Comparison of ENCODE assay signal across 11 cellular contexts in genomic region chr10:119656760-119657159, GRCh38. TPM values are rescaled to one million over a fixed set of nuclear protein-coding genes. Genes with fewer than 3 reads are reported as not detected.
DNase-seq lines count a peak whose midpoint lies in the region; ATAC-seq, FAIRE-seq and TF ChIP-seq lines count a peak whose summit lies in the region.
"Had no signal": no experiment of that assay in that cellular context is flagged by ENCODE, and none has a peak within 500 bp of the region (broad histone marks: within the 10 kb centered on the region; RNA-seq: fewer than 3 reads in every experiment).

No MANE protein-coding gene starts in this region.

- no peaks in the 10 kb centered on the region for H3K9me3 Mint-ChIP-seq in astrocyte (ENCODE audit: unreplicated experiment)
- H3K9me3 Mint-ChIP-seq in naive thymus-derived CD8-positive, alpha-beta T cell = no peaks in the 10 kb centered on the region
- H3K9me3 Mint-ChIP-seq: H9, mesothelial cell of epicardium had no signal

- H3K79me2 ChIP-seq in GM23248 (ENCODE audit: insufficient read depth) (peaks cover 97% of the 10 kb centered on the region), astrocyte (ENCODE audit: insufficient read depth, low read length) (peaks cover 100% of the 10 kb centered on the region)

- no peaks in the 10 kb centered on the region for H3K27me3 Mint-ChIP-seq in astrocyte (ENCODE audit: low read depth, unreplicated experiment)
- H3K27me3 Mint-ChIP-seq in naive thymus-derived CD8-positive, alpha-beta T cell = no peaks in the 10 kb centered on the region

- no peak overlapping the region for H3K4me3 ChIP-seq in A549
- peak overlapping the region; percentile 3; the same call in 1 of the 2 replicates for H3K4me3 ChIP-seq in GM23248
- no peak overlapping the region for H3K4me3 ChIP-seq in astrocyte (ENCODE audit: insufficient read depth, low read depth, low read length)

- peaks cover 23% of the 10 kb centered on the region; the same call in 1 of the 2 replicates for H4K20me1 ChIP-seq in GM23248 (ENCODE audit: insufficient read depth)
- H4K20me1 ChIP-seq in astrocyte (ENCODE audit: insufficient read depth, low read length) = peaks cover 96% of the 10 kb centered on the region

- peak overlapping the region; percentile 34 for H3K4me3 Mint-ChIP-seq in astrocyte (ENCODE audit: unreplicated experiment)
- H3K4me3 Mint-ChIP-seq in naive thymus-derived CD8-positive, alpha-beta T cell = peak overlapping the region in 2 of 10 donors; percentile 26 to 38
- H3K4me3 Mint-ChIP-seq: H9, mesothelial cell of epicardium had no signal

- CTCF ChIA-PET in A549 (lab: Yijun Ruan, JAX) = interaction anchor here (1.8 to 8.3 kb wide), 3 partner anchors 14 to 49 kb away, joined by 6 to 69 read pairs (median 34); no protein-coding TSS in a partner anchor

- TF ChIP-seq POLR2A in A549 (IDR thresholded peaks at IDR 0.05; ENCODE audit: low read length) = no peak

- H3K27ac Mint-ChIP-seq in astrocyte (ENCODE audit: unreplicated experiment) = peak overlapping the region; percentile 91
- H3K27ac Mint-ChIP-seq in naive thymus-derived CD8-positive, alpha-beta T cell = peak overlapping the region in 6 of 10 donors; percentile 59 to 95 (median 80)
- H3K27ac Mint-ChIP-seq: H9, mesothelial cell of epicardium had no signal

- H3K36me3 ChIP-seq in GM23248 (ENCODE audit: low read depth) = no peaks in the 10 kb centered on the region
- H3K36me3 ChIP-seq in astrocyte (ENCODE audit: insufficient read depth, low read length) = peaks cover 3% of the 10 kb centered on the region

- H3K4me2 ChIP-seq in A549 (peak overlapping the region; percentile 79; the same call in 2 of the 3 replicates), GM23248 (ENCODE audit: unreplicated experiment) (no peak overlapping the region), astrocyte (ENCODE audit: low read length) (peak overlapping the region; percentile 82)

- intact Hi-C loops in head of caudate nucleus (cut with DNase I) = no loop called here

- no peak for ATAC-seq in A549
- ATAC-seq in naive thymus-derived CD8-positive, alpha-beta T cell = no peak

- FAIRE-seq in A549 (lab: Jason Lieb, UNC) (no peak), astrocyte (lab: Jason Lieb, UNC) (no peak)

- no peak for TF ChIP-seq EP300 in A549 (IDR thresholded peaks at IDR 0.05)

- no peaks in the 10 kb centered on the region for H3K27me3 ChIP-seq in GM23248 (replicated peaks; ENCODE audit: insufficient read depth)
- H3K27me3 ChIP-seq in astrocyte (ENCODE audit: insufficient read depth, low read length) = no peaks in the 10 kb centered on the region

- in situ Hi-C loops in GM23248 (cut with MboI) = no loop called here

- H3K9me2 ChIP-seq in GM23248 (ENCODE audit: insufficient read depth) = no peaks in the 10 kb centered on the region

- POLR2A ChIA-PET in A549 (lab: Yijun Ruan, JAX) = interaction anchor here (1.0 kb wide), 1 partner anchor 216 kb away, joined by 3 read pairs; the partner anchor contains the start of gene MCMBP
- POLR2A ChIA-PET in naive thymus-derived CD8-positive, alpha-beta T cell (lab: Charles Lee) = no interaction called here

- H3K9ac ChIP-seq in GM23248 (peak overlapping the region; percentile 98), astrocyte (ENCODE audit: low read length) (peak overlapping the region; percentile 57)

- peak overlapping the region; percentile 89 to 90 for H3K27ac ChIP-seq in A549
- H3K27ac ChIP-seq in GM23248 = peak overlapping the region; percentile 95
- peak overlapping the region; percentile 74 for H3K27ac ChIP-seq in astrocyte (ENCODE audit: low read depth, low read length)

- H3K4me1 ChIP-seq in A549 = peaks cover 74% of the 10 kb centered on the region
- peaks cover 57% of the 10 kb centered on the region for H3K4me1 ChIP-seq in GM23248 (ENCODE audit: insufficient read depth)
- peaks cover 72% of the 10 kb centered on the region for H3K4me1 ChIP-seq in astrocyte (ENCODE audit: insufficient read depth, low read length)

- H3K36me3 Mint-ChIP-seq in astrocyte (ENCODE audit: low read depth, unreplicated experiment) = peaks cover 12% of the 10 kb centered on the region
- H3K36me3 Mint-ChIP-seq in naive thymus-derived CD8-positive, alpha-beta T cell = peaks cover 0 to 19% (median 0%) of the 10 kb centered on the region in 3 donors

- WGBS in A549 (ENCODE audit: missing lambda C conversion rate) = 82% methylated on average over 2 of the region's 2 CpGs
- WGBS in GM23248 (ENCODE audit: low coverage in 1 of 2, low lambda C conversion rate in 2 of 2, missing lambda C conversion rate in 2 of 2), 2 experiments = 56 to 60% methylated on average over 2 of the region's 2 CpGs

- H3F3A ChIP-seq in GM23248 (ENCODE audit: insufficient read depth) = peaks cover 62% of the 10 kb centered on the region

- no peak for TF ChIP-seq CTCF in A549 (IDR thresholded peaks at IDR 0.05)
- no peak for TF ChIP-seq CTCF in astrocyte (IDR thresholded peaks at IDR 0.05; ENCODE audit: insufficient read depth, low read depth, low read length)

- H3K4me1 Mint-ChIP-seq in astrocyte (ENCODE audit: low read depth, unreplicated experiment) = peaks cover 60% of the 10 kb centered on the region
- H3K4me1 Mint-ChIP-seq in naive thymus-derived CD8-positive, alpha-beta T cell = peaks cover 25 to 73% (median 62%) of the 10 kb centered on the region in 4 donors

- no peak for TF ChIP-seq RAD21 in A549 (conservative IDR thresholded peaks at IDR 0.05 in 1 of 2, IDR thresholded peaks at IDR 0.05 in 1 of 2)

- no peaks in the 10 kb centered on the region for H3K9me3 ChIP-seq in A549
- H3K9me3 ChIP-seq in GM23248 (ENCODE audit: low read depth) = no peaks in the 10 kb centered on the region
- H3K9me3 ChIP-seq in astrocyte (ENCODE audit: insufficient read depth, low read depth, low read length) = no peaks in the 10 kb centered on the region

- H2AFZ ChIP-seq in GM23248 (no peak overlapping the region), astrocyte (ENCODE audit: low read depth, low read length) (no peak overlapping the region)

- DNase-seq in A549 (ENCODE audit: low read depth in 1 of 2, low spot score in 1 of 2) (no peak), GM23248 (no peak), astrocyte (ENCODE audit: low read depth) (no peak), head of caudate nucleus (no peak), NCI-H2196 (lab: John Stamatoyannopoulos, UW; ENCODE audit: unreplicated experiment) (no peak), medulla oblongata (ENCODE audit: extremely low spot score) (no peak)
- DNase-seq in naive thymus-derived CD8-positive, alpha-beta T cell = no peak
- DNase-seq in stimulated activated CD4-positive, alpha-beta T cell treated with anti-CD3 and anti-CD28 coated beads, Interleukin-1b, Interleukin-23, amount 100 ng/mL, for 48 hours = no peak
- DNase-seq: activated CD4-positive, alpha-beta T cell treated with anti-CD3 and anti-CD28 coated beads for 48 hours; H9 had no signal

TF ChIP-seq in A549, 52 proteins besides CTCF, POLR2A, EP300 and RAD21 (continues in another document):
- TF ChIP-seq EHF (CRISPR knock-in tag; IDR thresholded peaks at IDR 0.05) (no peak), PHF8 (IDR thresholded peaks at IDR 0.05; ENCODE audit: borderline replicate concordance, low read depth) (no peak), JUNB (IDR thresholded peaks at IDR 0.05) (no peak), HOXA7 (CRISPR knock-in tag; IDR thresholded peaks at IDR 0.05) (no peak), KDM5A (IDR thresholded peaks at IDR 0.05) (no peak)

RNA-seq across cellular contexts. Expression of gene BAG3, which starts 5.6 kb away (rescaled TPM):
- polyA plus RNA-seq in A549 (2011; rRNA removed) (10.7 and 18.3 TPM in 2 replicates), A549 (2017; fragmentation: RNase III; extraction: RNeasy Plus Mini Kit Qiagen cat#74134 plus additional on column Dnase treatment) (50.0 to 58.4 TPM (median 57.4 TPM) in 3 replicates), GM23248 (2016; fragmentation: Nextera tagmentation; extraction: Ambion mirVana) (88.2 and 99.5 TPM in 2 replicates)
- polyA plus RNA-seq in A549 (2012; cell fraction: cytosol; rRNA removed) = 19.0 and 26.0 TPM in 2 replicates
- polyA plus RNA-seq in A549 (2012; cell fraction: nucleus; rRNA removed) = 43.7 and 44.6 TPM in 2 replicates
- polyA minus RNA-seq in A549 (2011; rRNA and poly(A)+ RNA removed) = 11.6 TPM in 2 replicates
- total RNA-seq in GM23248 (2014; rRNA removed; shearing (Covaris generic)) = 18.1 and 20.0 TPM in 2 replicates
- 68.4 and 71.6 TPM in 2 replicates for total RNA-seq in astrocyte
- total RNA-seq in naive thymus-derived CD8-positive, alpha-beta T cell = 10 to 100 TPM; 14.4 to 17.8 TPM
- polyA plus RNA-seq in naive thymus-derived CD8-positive, alpha-beta T cell = 10 to 100 TPM in 2 of 3 donors, 1 to 10 TPM in 1; 5.1 to 26.5 (median 12.5) TPM

RNA-seq across cellular contexts. Expression of gene TIAL1, which starts 60.0 kb away (rescaled TPM):
- polyA plus RNA-seq in A549 (2011; rRNA removed) = 101 and 115 TPM in 2 replicates
- 40.8 and 45.1 TPM in 2 replicates for polyA plus RNA-seq in A549 (2012; cell fraction: cytosol; rRNA removed)
- polyA plus RNA-seq in A549 (2012; cell fraction: nucleus; rRNA removed) = 54.7 and 77.8 TPM in 2 replicates
- polyA plus RNA-seq in A549 (2017; fragmentation: RNase III; extraction: RNeasy Plus Mini Kit Qiagen cat#74134 plus additional on column Dnase treatment) = 88.1 to 89.5 TPM (median 88.8 TPM) in 3 replicates
- polyA minus RNA-seq in A549 (2011; rRNA and poly(A)+ RNA removed) = 61.5 and 64.7 TPM in 2 replicates
- 34.7 and 43.6 TPM in 2 replicates for total RNA-seq in GM23248 (2014; rRNA removed; shearing (Covaris generic))
- polyA plus RNA-seq in GM23248 (2016; fragmentation: Nextera tagmentation; extraction: Ambion mirVana) = 21.2 and 24.1 TPM in 2 replicates
- 155 and 161 TPM in 2 replicates for total RNA-seq in astrocyte
- 100 to 1,000 TPM; 215 to 224 TPM for total RNA-seq in naive thymus-derived CD8-positive, alpha-beta T cell
- 10 to 100 TPM in 1 of 3 donors, 1 to 10 TPM in 2; 9.3 to 12.9 (median 9.4) TPM for polyA plus RNA-seq in naive thymus-derived CD8-positive, alpha-beta T cell
